Comparison of ENCODE assay signal across 8 cellular contexts in the genomic region with DNA sequence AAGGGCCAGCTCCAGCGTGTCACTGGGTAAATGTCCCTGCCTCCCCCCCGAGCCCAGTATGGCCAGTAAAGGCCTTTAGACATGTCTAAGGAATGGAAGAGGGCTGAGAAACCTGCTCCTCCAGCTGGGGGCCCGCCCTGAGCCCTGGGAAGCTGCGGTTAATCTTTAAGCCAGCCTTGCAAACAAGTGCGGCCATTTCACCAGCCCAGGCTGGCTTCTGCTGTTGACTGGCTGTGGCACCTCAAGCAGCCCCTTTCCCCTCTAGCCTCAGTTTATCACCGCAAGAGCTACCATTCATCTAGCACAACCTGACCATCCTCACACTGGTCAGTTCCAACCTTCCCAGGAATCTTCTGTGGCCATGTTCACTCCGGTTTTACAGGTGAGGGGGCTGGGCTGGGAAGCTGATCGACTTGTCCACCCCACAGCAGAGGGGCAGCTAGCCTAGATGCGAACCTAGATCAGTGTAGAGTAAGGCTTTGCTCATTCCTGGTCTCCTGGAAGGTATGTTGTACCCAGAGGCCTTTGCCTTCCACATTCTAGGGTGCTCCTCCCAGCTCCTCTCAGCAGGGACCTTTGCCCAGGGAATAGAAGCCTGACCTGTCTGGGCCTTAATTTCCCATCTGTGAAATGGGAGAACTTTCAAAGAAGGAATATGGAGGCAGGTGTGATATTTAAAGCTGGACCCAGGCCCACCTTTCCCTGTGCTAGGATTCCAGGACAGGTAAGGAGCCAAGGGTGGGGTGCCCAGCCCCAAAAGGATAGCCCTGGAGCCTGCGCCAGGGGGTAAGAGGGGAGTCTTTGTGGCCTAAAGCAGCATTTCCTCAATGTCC. TPM values are rescaled to one million over a fixed set of nuclear protein-coding genes. Genes with fewer than 3 reads are reported as not detected.
A peak's percentile ranks its signal among the peaks of the same experiment; 100 is the strongest.
DNase-seq lines count a peak whose midpoint lies in the region; ATAC-seq, FAIRE-seq and TF ChIP-seq lines count a peak whose summit lies in the region.

No MANE protein-coding gene starts in this region.

- ATAC-seq in K562 (no peak), mucosa of descending colon (peak; percentile 74), HG03520 (IDR thresholded peaks at IDR 0.05; ENCODE audit: unreplicated experiment) (no peak), HG03571 (IDR thresholded peaks at IDR 0.05; ENCODE audit: unreplicated experiment) (no peak)

- H4K20me1 ChIP-seq in K562 (replicated peaks; ENCODE audit: control insufficient read depth, insufficient read depth, low read length): no peaks in the 10 kb centered on the region

- CTCF ChIA-PET in K562 (lab: Yijun Ruan, JAX; ENCODE audit: low intra/inter-chr PET ratio): no interaction called here

- H3K9me3 ChIP-seq in K562 (replicated peaks; ENCODE audit: control insufficient read depth, insufficient read depth, low read depth, low read length): no peaks in the 10 kb centered on the region
- no peaks in the 10 kb centered on the region for H3K9me3 ChIP-seq in mucosa of descending colon

- H3K79me2 ChIP-seq in K562 (ENCODE audit: control insufficient read depth, insufficient read depth, low read length): no peaks in the 10 kb centered on the region

- BruUV-seq in K562 (replicated peaks; lab: Mats Ljungman, UMichigan): no TSS peak

- TF ChIP-seq POLR2A in K562 (conservative IDR thresholded peaks at IDR 0.05): no peak

- intact Hi-C loops in K562 (cut with micrococcal nuclease) (no loop called here), mucosa of descending colon (cut with DNase I, micrococcal nuclease) (no loop called here)

- POLR2A ChIA-PET in K562 (lab: Yijun Ruan, JAX): interaction anchor here (0.7 to 1.2 kb wide), 7 partner anchors 11 to 59 kb away, joined by 3 to 5 read pairs (median 4); no protein-coding TSS in a partner anchor

- WGBS in K562 (ENCODE audit: insufficient coverage, low coverage, missing lambda C conversion rate): 73% methylated on average over 7 of the region's 10 CpGs

- DNase-seq in 8988T: peak; percentile 21
- peak; percentile 55 for DNase-seq in H7
- no peak for DNase-seq in K562 (ENCODE audit: extremely low read depth in 1 of 4, low spot score in 3 of 4)
- DNase-seq in mucosa of descending colon: peak; percentile 86 to 90 (median 87)
- no peak for DNase-seq in hepatic stellate cell (ENCODE audit: low spot score)
- DNase-seq in NOMO-1 treated with dmso at 0.1 percent for 144 hours (lab: John Stamatoyannopoulos, UW; ENCODE audit: unreplicated experiment): no peak

- in situ Hi-C loops in K562 (cut with MboI): no loop called here

- H3K27me3 ChIP-seq in H7 (ENCODE audit: control insufficient read depth, insufficient read depth, low read length): no peaks in the 10 kb centered on the region
- H3K27me3 ChIP-seq in K562 (ENCODE audit: control insufficient read depth in 2 of 2, insufficient read depth in 2 of 2, low read length in 2 of 2): no peaks in the 10 kb centered on the region

- TF ChIP-seq CTCF in K562 (IDR thresholded peaks at IDR 0.05 in 2 of 3, conservative IDR thresholded peaks at IDR 0.05 in 1 of 3; ENCODE audit: insufficient read depth in 2 of 3, low read depth in 1 of 3, low read length in 3 of 3): no peak
- TF ChIP-seq CTCF in mucosa of descending colon (IDR thresholded peaks at IDR 0.05): no peak

- TF ChIP-seq RAD21 in K562 (CRISPR knock-in tag; conservative IDR thresholded peaks at IDR 0.05 in 1 of 2, IDR thresholded peaks at IDR 0.05 in 1 of 2): no peak

- no peak overlapping the region for H3K27ac ChIP-seq in K562 (ENCODE audit: extremely low read depth, low read depth, low read length)

- no peak overlapping the region for H3K9ac ChIP-seq in K562 (ENCODE audit: insufficient read depth in 1 of 2, low read depth in 2 of 2, low read length in 2 of 2)

- H3K4me3 ChIP-seq in H7 (ENCODE audit: insufficient read depth, low read depth, low read length): peak overlapping the region; percentile 53
- H3K4me3 ChIP-seq in K562: no peak overlapping the region
- H3K4me3 ChIP-seq in mucosa of descending colon: no peak overlapping the region

- H3K4me1 ChIP-seq in K562 (replicated peaks in 1 of 2; ENCODE audit: control insufficient read depth in 2 of 2, insufficient read depth in 2 of 2, low read length in 2 of 2) (peaks cover 2 to 24% of the 10 kb centered on the region in 2 experiments; a peak in 3 of 5 replicates), mucosa of descending colon (ENCODE audit: low read depth) (peaks cover 24% of the 10 kb centered on the region)

- H3K4me2 ChIP-seq in K562 (ENCODE audit: insufficient read depth, low read length): no peak overlapping the region

- H3K36me3 ChIP-seq in H7 (replicated peaks; ENCODE audit: control insufficient read depth, insufficient read depth, low read length) (0 out of 2 replicates have a peak, but pooled peaks cover 1% of the 10 kb centered on the region), K562 (ENCODE audit: control insufficient read depth, insufficient read depth, low read length) (no peaks in the 10 kb centered on the region), mucosa of descending colon (ENCODE audit: low read depth) (no peaks in the 10 kb centered on the region)

- no peak for TF ChIP-seq EP300 in K562 (IDR thresholded peaks at IDR 0.05; ENCODE audit: low read length)

- no peak overlapping the region for H2AFZ ChIP-seq in K562 (ENCODE audit: low read depth, low read length)

- FAIRE-seq in K562 (lab: Jason Lieb, UNC): no peak

- no peaks in the 10 kb centered on the region for H3K9me1 ChIP-seq in K562 (ENCODE audit: control insufficient read depth, insufficient read depth, low read length)

TF ChIP-seq in K562, 482 proteins besides CTCF, POLR2A, EP300 and RAD21:
- peak; percentile 38 for TF ChIP-seq RBM25 (IDR thresholded peaks at IDR 0.05; ENCODE audit: low read depth, low read length, severe bottlenecking)
- TF ChIP-seq E2F3 (CRISPR knock-in tag; IDR thresholded peaks at IDR 0.05): no peak
- TF ChIP-seq BCOR (IDR thresholded peaks at IDR 0.05): peak; percentile 35; the same call in 1 of the 2 replicates
- no peak for TF ChIP-seq MYC (IDR thresholded peaks at IDR 0.05; ENCODE audit: low read depth, low read length)
- no peak for TF ChIP-seq MYC (CRISPR knock-in tag; IDR thresholded peaks at IDR 0.05; ENCODE audit: borderline replicate concordance, low read depth)

RNA-seq across cellular contexts. Expression of a gene that starts 1.2 kb away (rescaled TPM):
- 31.4 and 32.5 TPM in 2 replicates for total RNA-seq in H7 (2014; rRNA removed; shearing (Covaris generic))
- 23.1 and 61.0 TPM in 2 replicates for total RNA-seq in K562 (2011; cell fraction: chromatin; rRNA removed; ENCODE audit: low replicate concordance)
- 26.7 and 29.4 TPM in 2 replicates for total RNA-seq in K562 (2011; cell fraction: nucleolus; rRNA removed)
- 20.5 and 28.9 TPM in 2 replicates for total RNA-seq in K562 (2011; cell fraction: nucleoplasm; rRNA removed)
- total RNA-seq in K562 (2014; rRNA removed) (2.0 and 4.7 TPM in 2 replicates), K562 (2014; rRNA removed; fragmentation: Illumina TruSeq; extraction: Trizol) (1.4 and 1.9 TPM in 2 replicates), K562 (2015; rRNA removed; fragmentation: Illumina TruSeq; extraction: Trizol) (2.9 and 3.1 TPM in 2 replicates), K562 (2021) (7.0 and 7.7 TPM in 2 replicates), mucosa of descending colon (100 to 1,000 TPM; 111 to 155 (median 132) TPM)
- polyA plus RNA-seq in K562 (2011; rRNA removed) (8.0 and 8.5 TPM in 2 replicates), K562 (2014; fragmentation: Illumina TruSeq; extraction: Trizol) (5.4 and 8.3 TPM in 2 replicates), K562 (2014; fragmentation: Nextera tagmentation; extraction: Ambion mirVana) (under 1 TPM; 0.06 to 0.14 TPM), K562 (2014; rRNA removed) (4.8 and 5.2 TPM in 2 replicates)
- polyA plus RNA-seq in K562 (2011; cell fraction: cytosol; rRNA removed): 6.8 and 11.9 TPM in 2 replicates
- polyA plus RNA-seq in K562 (2011; cell fraction: nucleus; rRNA removed): 45.7 and 78.2 TPM in 2 replicates
- polyA plus RNA-seq in K562 (2012): 4.7 and 5.8 TPM in 2 replicates
- 5.2 and 16.3 TPM in 2 replicates for polyA minus RNA-seq in K562 (2011; rRNA and poly(A)+ RNA removed)
- 4.0 and 10.0 TPM in 2 replicates for polyA minus RNA-seq in K562 (2011; cell fraction: cytosol; rRNA and poly(A)+ RNA removed)
- polyA minus RNA-seq in K562 (2011; cell fraction: nucleus; rRNA and poly(A)+ RNA removed): 12.3 and 15.8 TPM in 2 replicates

RNA-seq across cellular contexts. Expression of a gene that starts 55.3 kb away (rescaled TPM):
- 22.4 and 34.6 TPM in 2 replicates for total RNA-seq in H7 (2014; rRNA removed; shearing (Covaris generic))
- 19.6 and 33.3 TPM in 2 replicates for total RNA-seq in K562 (2011; cell fraction: chromatin; rRNA removed; ENCODE audit: low replicate concordance)
- 23.8 and 26.2 TPM in 2 replicates for total RNA-seq in K562 (2011; cell fraction: nucleolus; rRNA removed)
- 29.3 and 40.0 TPM in 2 replicates for total RNA-seq in K562 (2011; cell fraction: nucleoplasm; rRNA removed)
- total RNA-seq in K562 (2014; rRNA removed): 9.2 and 15.5 TPM in 2 replicates
- total RNA-seq in K562 (2014; rRNA removed; fragmentation: Illumina TruSeq; extraction: Trizol): 10.4 and 12.3 TPM in 2 replicates
- 14.1 and 16.3 TPM in 2 replicates for total RNA-seq in K562 (2015; rRNA removed; fragmentation: Illumina TruSeq; extraction: Trizol)
- 15.3 and 16.7 TPM in 2 replicates for total RNA-seq in K562 (2021)
- 30.0 and 35.0 TPM in 2 replicates for polyA plus RNA-seq in K562 (2011; rRNA removed)
- polyA plus RNA-seq in K562 (2011; cell fraction: cytosol; rRNA removed): 55.8 and 75.0 TPM in 2 replicates
- 31.7 and 40.3 TPM in 2 replicates for polyA plus RNA-seq in K562 (2011; cell fraction: nucleus; rRNA removed)
- 20.9 and 26.2 TPM in 2 replicates for polyA plus RNA-seq in K562 (2012)
- 27.9 and 31.6 TPM in 2 replicates for polyA plus RNA-seq in K562 (2014; fragmentation: Illumina TruSeq; extraction: Trizol)
- 10 to 100 TPM; 17.4 to 17.8 TPM for polyA plus RNA-seq in K562 (2014; fragmentation: Nextera tagmentation; extraction: Ambion mirVana)
- polyA plus RNA-seq in K562 (2014; rRNA removed): 24.8 and 25.3 TPM in 2 replicates
- polyA minus RNA-seq in K562 (2011; rRNA and poly(A)+ RNA removed): 11.3 and 13.7 TPM in 2 replicates
- polyA minus RNA-seq in K562 (2011; cell fraction: cytosol; rRNA and poly(A)+ RNA removed): 8.8 and 12.4 TPM in 2 replicates
- polyA minus RNA-seq in K562 (2011; cell fraction: nucleus; rRNA and poly(A)+ RNA removed): 4.8 and 6.2 TPM in 2 replicates
- 10 to 100 TPM; 38.3 to 49.2 (median 43.2) TPM for total RNA-seq in mucosa of descending colon

Comparison
In these comparisons a context has a peak if more than half of its experiments do, and no peak if none do; other contexts are left out.
1. DNase-seq: peak in 8988T (single experiment), H7 (single experiment) and mucosa of descending colon (3 of 3); none in K562 (0 of 4), hepatic stellate cell (single experiment) and NOMO-1 treated with dmso at 0.1 percent for 144 hours (single experiment).